ENCODE assay signal across 8 cellular contexts in genomic region chr22:37659897-37660708, GRCh38. TPM values are rescaled to one million over a fixed set of nuclear protein-coding genes. Genes with fewer than 3 reads are reported as not detected.
DNase-seq lines count a peak whose midpoint lies in the region; ATAC-seq and TF ChIP-seq lines count a peak whose summit lies in the region.

No MANE protein-coding gene starts in this region.

- H3K27ac ChIP-seq in BLaER1 treated with 17β-estradiol and CSF1 and Interleukin-3, amounts not matched to agents 10 nM and 100 nM: peak overlapping the region in 7 of 11 experiments; percentile 83 to 92 (median 90); a peak in 9 of 22 replicates
- H3K27ac ChIP-seq in KOPT-K1 (ENCODE audit: low read depth, low read length, poor library complexity, severe bottlenecking) (peak overlapping the region; percentile 74), breast epithelium (peak overlapping the region; percentile 7 to 63)
- peak overlapping the region; percentile 42 for H3K27ac ChIP-seq in naive thymus-derived CD4-positive, alpha-beta T cell (ENCODE audit: low read depth, low read length)

- H3K9me3 ChIP-seq in BLaER1 treated with 17β-estradiol and CSF1 and Interleukin-3, amounts not matched to agents 10 nM and 100 nM (replicated peaks in 1 of 11): no peaks in the 10 kb centered on the region
- H3K9me3 ChIP-seq in KOPT-K1 (ENCODE audit: insufficient read depth, low read length, poor library complexity, severe bottlenecking) (no peaks in the 10 kb centered on the region), breast epithelium (no peaks in the 10 kb centered on the region)
- H3K9me3 ChIP-seq in naive thymus-derived CD4-positive, alpha-beta T cell (ENCODE audit: control insufficient read depth in 2 of 3, low read length in 3 of 3): no peaks in the 10 kb centered on the region

- no peak for DNase-seq in breast epithelium (ENCODE audit: low spot score in 2 of 2)
- no peak for DNase-seq in naive thymus-derived CD4-positive, alpha-beta T cell
- DNase-seq in DMS114 treated with DMSO at 0.1 percent for 48 hours (lab: John Stamatoyannopoulos, UW; ENCODE audit: unreplicated experiment): no peak
- DNase-seq in dermis blood vessel endothelial cell: no peak
- DNase-seq in KG1 (lab: John Stamatoyannopoulos, UW): no peak

- H3K9ac ChIP-seq in BLaER1 treated with 17β-estradiol and CSF1 and Interleukin-3, amounts not matched to agents 10 nM and 100 nM: peak overlapping the region; percentile 80 to 95 (median 91)

- POLR2A ChIA-PET in naive thymus-derived CD4-positive, alpha-beta T cell (lab: Charles Lee): interaction anchor here (0.5 to 6.4 kb wide), 8 partner anchors 14 to 77 kb away, joined by 3 to 142 read pairs (median 24); partner anchors contain the start of genes LGALS1, NOL12 and SH3BP1

- intact Hi-C loops in breast epithelium (cut with DNase I; ENCODE audit: low total_unique reads): loop anchor here (10.0 kb wide), 1 partner anchor 135 kb away; no protein-coding TSS in a partner anchor
- intact Hi-C loops in naive thymus-derived CD4-positive, alpha-beta T cell (cut with micrococcal nuclease): loop anchor here in 1 of 2 donors (10.0 kb wide), 1 partner anchor 185 kb away; the partner anchor contains the start of genes ANKRD54 and EIF3L

- H3K27me3 Mint-ChIP-seq in naive thymus-derived CD4-positive, alpha-beta T cell: no peaks in the 10 kb centered on the region

- H3K36me3 ChIP-seq in BLaER1 treated with 17β-estradiol and CSF1 and Interleukin-3, amounts not matched to agents 10 nM and 100 nM: peaks cover 2 to 21% (median 16%) of the 10 kb centered on the region in 11 experiments; a peak in 20 of 22 replicates
- H3K36me3 ChIP-seq in KOPT-K1 (ENCODE audit: insufficient read depth, low read length): peaks cover 45% of the 10 kb centered on the region
- no peaks in the 10 kb centered on the region for H3K36me3 ChIP-seq in breast epithelium
- H3K36me3 ChIP-seq in naive thymus-derived CD4-positive, alpha-beta T cell (ENCODE audit: control insufficient read depth in 2 of 3, insufficient read depth in 3 of 3, low read length in 3 of 3): no peaks in the 10 kb centered on the region

- H3K27me3 ChIP-seq in BLaER1 treated with 17β-estradiol and CSF1 and Interleukin-3, amounts not matched to agents 10 nM and 100 nM: no peaks in the 10 kb centered on the region
- no peaks in the 10 kb centered on the region for H3K27me3 ChIP-seq in breast epithelium
- H3K27me3 ChIP-seq in naive thymus-derived CD4-positive, alpha-beta T cell (ENCODE audit: control insufficient read depth in 2 of 2, insufficient read depth in 2 of 2, low read length in 2 of 2): no peaks in the 10 kb centered on the region

- no peaks in the 10 kb centered on the region for H3K9me3 Mint-ChIP-seq in naive thymus-derived CD4-positive, alpha-beta T cell

- H3K4me1 ChIP-seq in BLaER1 treated with 17β-estradiol and CSF1 and Interleukin-3, amounts not matched to agents 10 nM and 100 nM: peaks cover 55 to 69% (median 59%) of the 10 kb centered on the region in 10 experiments
- peaks cover 4 to 17% of the 10 kb centered on the region in 2 donors for H3K4me1 ChIP-seq in breast epithelium
- peaks cover 23 to 26% of the 10 kb centered on the region in 2 donors for H3K4me1 ChIP-seq in naive thymus-derived CD4-positive, alpha-beta T cell (ENCODE audit: control insufficient read depth in 2 of 2, insufficient read depth in 2 of 2, low read length in 2 of 2)

- CTCF ChIA-PET in naive thymus-derived CD4-positive, alpha-beta T cell (lab: Charles Lee): interaction anchor here (0.7 to 5.4 kb wide), 10 partner anchors 9 to 38 kb away, joined by 3 to 36 read pairs (median 8); partner anchors contain the start of gene NOL12

- peaks cover 27 to 45% (median 41%) of the 10 kb centered on the region in 7 donors for H3K4me1 Mint-ChIP-seq in naive thymus-derived CD4-positive, alpha-beta T cell

- H3K4me3 Mint-ChIP-seq in naive thymus-derived CD4-positive, alpha-beta T cell: peak overlapping the region; percentile 77 to 93 (median 80)

- H3K27ac Mint-ChIP-seq in naive thymus-derived CD4-positive, alpha-beta T cell: peak overlapping the region in 6 of 9 donors; percentile 50 to 80 (median 70)

- TF ChIP-seq POLR2A in breast epithelium (IDR thresholded peaks at IDR 0.05): no peak

- peak overlapping the region; percentile 73 to 98 (median 87) for H3K4me3 ChIP-seq in BLaER1 treated with 17β-estradiol and CSF1 and Interleukin-3, amounts not matched to agents 10 nM and 100 nM
- peak overlapping the region in 2 of 3 donors; percentile 71 to 97 for H3K4me3 ChIP-seq in breast epithelium
- H3K4me3 ChIP-seq in naive thymus-derived CD4-positive, alpha-beta T cell (ENCODE audit: low read length): peak overlapping the region; percentile 60

- peak overlapping the region; percentile 91 to 100 (median 98) for H3K4me2 ChIP-seq in BLaER1 treated with 17β-estradiol and CSF1 and Interleukin-3, amounts not matched to agents 10 nM and 100 nM

- no peak for TF ChIP-seq CTCF in breast epithelium (IDR thresholded peaks at IDR 0.05)

- no peak for ATAC-seq in naive thymus-derived CD4-positive, alpha-beta T cell
- ATAC-seq in HG03159 (IDR thresholded peaks at IDR 0.05; ENCODE audit: unreplicated experiment): no peak

- peaks cover 4 to 65% (median 61%) of the 10 kb centered on the region in 11 experiments; a peak in 21 of 22 replicates for H4K20me1 ChIP-seq in BLaER1 treated with 17β-estradiol and CSF1 and Interleukin-3, amounts not matched to agents 10 nM and 100 nM

- H3K36me3 Mint-ChIP-seq in naive thymus-derived CD4-positive, alpha-beta T cell: no peaks in the 10 kb centered on the region

RNA-seq across cellular contexts. Expression of gene PDXP, which starts 1.6 kb away (rescaled TPM):
- 1 to 10 TPM; 4.2 to 6.9 (median 4.2) TPM for total RNA-seq in breast epithelium
- total RNA-seq in naive thymus-derived CD4-positive, alpha-beta T cell: 10 to 100 TPM in 1 of 5 experiments, 1 to 10 TPM in 4; 3.9 to 27.4 (median 7.5) TPM
- polyA plus RNA-seq in naive thymus-derived CD4-positive, alpha-beta T cell: 1 to 10 TPM; 1.9 to 3.6 TPM
- 9.0 and 13.3 TPM in 2 replicates for total RNA-seq in dermis blood vessel endothelial cell

RNA-seq across cellular contexts. Expression of gene LGALS1, which starts 15.3 kb away (rescaled TPM):
- total RNA-seq in breast epithelium (1,000 to 10,000 TPM in 1 of 3 donors, 100 to 1,000 TPM in 2; 621 to 2,412 (median 641) TPM), dermis blood vessel endothelial cell (2,321 and 4,948 TPM in 2 replicates)
- total RNA-seq in naive thymus-derived CD4-positive, alpha-beta T cell: 100 to 1,000 TPM in 2 of 5 experiments, 10 to 100 TPM in 3; 23.6 to 969 (median 54.4) TPM
- 10 to 100 TPM; 22.9 to 30.5 TPM for polyA plus RNA-seq in naive thymus-derived CD4-positive, alpha-beta T cell

RNA-seq across cellular contexts. Expression of gene SH3BP1, which starts 20.6 kb away (rescaled TPM):
- total RNA-seq in breast epithelium: 1 to 10 TPM; 3.8 to 8.8 (median 7.3) TPM
- 100 to 1,000 TPM in 2 of 5 experiments, 10 to 100 TPM in 3; 66.4 to 157 (median 89.2) TPM for total RNA-seq in naive thymus-derived CD4-positive, alpha-beta T cell
- polyA plus RNA-seq in naive thymus-derived CD4-positive, alpha-beta T cell: 10 to 100 TPM; 12.9 to 23.0 TPM
- total RNA-seq in dermis blood vessel endothelial cell: 0.85 and 2.7 TPM in 2 replicates

RNA-seq across cellular contexts. Expression of gene NOL12, which starts 26.0 kb away (rescaled TPM):
- total RNA-seq in breast epithelium (10 to 100 TPM; 24.5 to 29.4 (median 24.6) TPM), dermis blood vessel endothelial cell (22.9 and 23.1 TPM in 2 replicates)
- 10 to 100 TPM; 32.8 to 52.5 (median 45.3) TPM for total RNA-seq in naive thymus-derived CD4-positive, alpha-beta T cell
- 10 to 100 TPM; 42.7 to 48.6 TPM for polyA plus RNA-seq in naive thymus-derived CD4-positive, alpha-beta T cell

RNA-seq across cellular contexts. Expression of gene TRIOBP, which starts 36.7 kb away (rescaled TPM):
- total RNA-seq in breast epithelium (10 to 100 TPM; 78.3 to 95.0 (median 88.3) TPM), dermis blood vessel endothelial cell (165 and 227 TPM in 2 replicates)
- 10 to 100 TPM; 15.0 to 43.0 (median 25.7) TPM for total RNA-seq in naive thymus-derived CD4-positive, alpha-beta T cell
- polyA plus RNA-seq in naive thymus-derived CD4-positive, alpha-beta T cell: 10 to 100 TPM in 1 of 2 donors, 1 to 10 TPM in 1; 6.7 to 15.4 TPM

Comparison
In these comparisons a context has a peak if more than half of its experiments do, and no peak if none do; other contexts are left out.
1. H3K27ac ChIP-seq: peak in every context shown above with its lines; median percentile 90 in BLaER1 treated with 17β-estradiol and CSF1 and Interleukin-3, amounts not matched to agents 10 nM and 100 nM; 74 in KOPT-K1; 42 in naive thymus-derived CD4-positive, alpha-beta T cell; 35 in breast epithelium.
2. RNA of gene SH3BP1, which starts 20.6 kb away (total RNA-seq): 66.4 to 157 TPM in naive thymus-derived CD4-positive, alpha-beta T cell; 3.8 to 8.8 TPM in breast epithelium and 0.85 to 2.7 TPM in dermis blood vessel endothelial cell; every median in the first group is over 4 times any median in the second.
3. Peak in every context shown above with its lines, with median percentiles within 50 percentile points of each other: H3K4me3 ChIP-seq.